In genomic region chr14:70853658-70854057, GRCh38 we compare ENCODE assay signal across 7 cellular contexts. TPM values are rescaled to one million over a fixed set of nuclear protein-coding genes. Genes with fewer than 3 reads are reported as not detected.
A peak's percentile ranks its signal among the peaks of the same experiment; 100 is the strongest.
DNase-seq lines count a peak whose midpoint lies in the region; ATAC-seq, FAIRE-seq and TF ChIP-seq lines count a peak whose summit lies in the region.
"Not testable (repeated sequence)": the region's sequence is repeated elsewhere in the genome, so short reads cannot be mapped to it uniquely, and the experiment has no call there.
"Had no signal": no experiment of that assay in that cellular context is flagged by ENCODE, and none has a peak within 500 bp of the region (broad histone marks: within the 10 kb centered on the region; RNA-seq: fewer than 3 reads in every experiment).

No MANE protein-coding gene starts in this region.

- not testable (repeated sequence) for H4K20me1 ChIP-seq in K562 (replicated peaks; ENCODE audit: control insufficient read depth, insufficient read depth, low read length)

- H3K18ac ChIP-seq in trophoblast cell (ENCODE audit: low read length): not testable (repeated sequence)

- ATAC-seq in K562: not testable (repeated sequence)
- peak; percentile 27 for ATAC-seq in foreskin keratinocyte

- not testable (repeated sequence) for TF ChIP-seq RAD21 in K562 (CRISPR knock-in tag; conservative IDR thresholded peaks at IDR 0.05 in 1 of 2, IDR thresholded peaks at IDR 0.05 in 1 of 2)

- H3K9me3 ChIP-seq in K562 (replicated peaks; ENCODE audit: control insufficient read depth, insufficient read depth, low read depth, low read length); endodermal cell (ENCODE audit: control insufficient read depth, low read length); trophoblast cell (ENCODE audit: insufficient read depth, low read depth, low read length): not testable (repeated sequence)

- H3K4ac ChIP-seq in trophoblast cell (ENCODE audit: low read depth, low read length): not testable (repeated sequence)

- not testable (repeated sequence) for H3K27me3 Mint-ChIP-seq in endodermal cell (ENCODE audit: insufficient read depth)

- H3K23ac ChIP-seq in trophoblast cell (ENCODE audit: low read length): not testable (repeated sequence)

- not testable (repeated sequence) for H3K27me3 ChIP-seq in K562 (ENCODE audit: control insufficient read depth in 2 of 2, insufficient read depth in 2 of 2, low read length in 2 of 2); bronchial epithelial cell (ENCODE audit: control insufficient read depth, insufficient read depth, low read length); endodermal cell (ENCODE audit: control insufficient read depth, insufficient read depth, low read length, poor library complexity, severe bottlenecking); foreskin keratinocyte; trophoblast cell (ENCODE audit: insufficient read depth, low read length)

- not testable (repeated sequence) for H2BK5ac ChIP-seq in trophoblast cell (ENCODE audit: low read depth, low read length, poor library complexity)

- 7% methylated on average over 2 of the region's 3 CpGs for WGBS in K562 (ENCODE audit: insufficient coverage, low coverage, missing lambda C conversion rate)
- 92% methylated on average over 2 of the region's 3 CpGs; no CpG with 5 or more reads in 1 of the 2 experiments for WGBS in endodermal cell (ENCODE audit: insufficient coverage in 1 of 2, insufficient read length in 1 of 2), 2 experiments
- WGBS in trophoblast cell (ENCODE audit: extremely low coverage, insufficient coverage, insufficient read length): no CpG with 5 or more reads among the region's 3 CpGs

- not testable (repeated sequence) for H2AK5ac ChIP-seq in trophoblast cell (ENCODE audit: low read length)

- H3K4me1 Mint-ChIP-seq in endodermal cell: not testable (repeated sequence)

- not testable (repeated sequence) for H3K27ac Mint-ChIP-seq in endodermal cell

- not testable (repeated sequence) for H3K36me3 ChIP-seq in K562 (ENCODE audit: control insufficient read depth, insufficient read depth, low read length); bronchial epithelial cell (ENCODE audit: control insufficient read depth, insufficient read depth, low read length); endodermal cell (ENCODE audit: control insufficient read depth, insufficient read depth, low read length); trophoblast cell (ENCODE audit: control insufficient read depth in 1 of 2, insufficient read depth in 2 of 2, low read length in 2 of 2)

- not testable (repeated sequence) for H3K14ac ChIP-seq in trophoblast cell (ENCODE audit: low read length)

- H4K12ac ChIP-seq in trophoblast cell (ENCODE audit: low read depth, low read length): not testable (repeated sequence)

- H4K8ac ChIP-seq in trophoblast cell (ENCODE audit: low read depth, low read length): not testable (repeated sequence)

- not testable (repeated sequence) for TF ChIP-seq EP300 in K562 (IDR thresholded peaks at IDR 0.05; ENCODE audit: low read length)

- H3K9me3 Mint-ChIP-seq in endodermal cell: not testable (repeated sequence)

- H3K9me1 ChIP-seq in K562 (ENCODE audit: control insufficient read depth, insufficient read depth, low read length): not testable (repeated sequence)

- not testable (repeated sequence) for H3K79me1 ChIP-seq in trophoblast cell (ENCODE audit: low read length)

- not testable (repeated sequence) for H4K91ac ChIP-seq in trophoblast cell (ENCODE audit: low read depth, low read length)

- intact Hi-C loops in K562 (cut with micrococcal nuclease): not testable (repeated sequence)

- DNase-seq in HTR-8/SVneo (ENCODE audit: insufficient read length, low spot score); K562 (ENCODE audit: extremely low read depth in 1 of 4, low spot score in 3 of 4); foreskin keratinocyte: not testable (repeated sequence)
- peak; percentile 5 for DNase-seq in bronchial epithelial cell (ENCODE audit: low read depth)
- DNase-seq in endodermal cell: peak; percentile 3
- DNase-seq in trophoblast cell: peak; percentile 72 to 78

- BruUV-seq in K562 (replicated peaks; lab: Mats Ljungman, UMichigan): not testable (repeated sequence)

- not testable (repeated sequence) for H2BK12ac ChIP-seq in trophoblast cell (ENCODE audit: low read length)

- POLR2A ChIA-PET in K562 (lab: Yijun Ruan, JAX): interaction anchor here (0.6 kb wide), 1 partner anchor 8 kb away, joined by 3 read pairs; no protein-coding TSS in a partner anchor

- H3K4me3 ChIP-seq in K562; bronchial epithelial cell (ENCODE audit: low read depth, low read length); endodermal cell (ENCODE audit: low read length); trophoblast cell (ENCODE audit: low read depth, low read length): not testable (repeated sequence)

- not testable (repeated sequence) for H3K4me3 Mint-ChIP-seq in endodermal cell

- H2AFZ ChIP-seq in K562 (ENCODE audit: low read depth, low read length); trophoblast cell (ENCODE audit: insufficient read depth, low read length, poor library complexity): not testable (repeated sequence)

- H3K9ac ChIP-seq in K562 (ENCODE audit: insufficient read depth in 1 of 2, low read depth in 2 of 2, low read length in 2 of 2); endodermal cell (ENCODE audit: extremely low read depth, low read length, poor library complexity, severe bottlenecking); trophoblast cell (ENCODE audit: low read length): not testable (repeated sequence)

- not testable (repeated sequence) for TF ChIP-seq CTCF in K562 (IDR thresholded peaks at IDR 0.05 in 2 of 3, conservative IDR thresholded peaks at IDR 0.05 in 1 of 3; ENCODE audit: insufficient read depth in 2 of 3, low read depth in 1 of 3, low read length in 3 of 3); bronchial epithelial cell (IDR thresholded peaks at IDR 0.05; ENCODE audit: insufficient read depth, low read length, severe bottlenecking); endodermal cell (conservative IDR thresholded peaks at IDR 0.05); foreskin keratinocyte (conservative IDR thresholded peaks at IDR 0.05)

- H2BK120ac ChIP-seq in trophoblast cell (ENCODE audit: insufficient read depth, low read length, poor library complexity): not testable (repeated sequence)

- not testable (repeated sequence) for H3K4me1 ChIP-seq in K562 (replicated peaks in 1 of 2; ENCODE audit: control insufficient read depth in 2 of 2, insufficient read depth in 2 of 2, low read length in 2 of 2); endodermal cell (ENCODE audit: control insufficient read depth, insufficient read depth, low read length); trophoblast cell (ENCODE audit: control insufficient read depth in 1 of 2, insufficient read depth in 2 of 2, low read length in 2 of 2)
- peaks cover 15% of the 10 kb centered on the region for H3K4me1 ChIP-seq in foreskin keratinocyte

- not testable (repeated sequence) for TF ChIP-seq POLR2A in K562 (conservative IDR thresholded peaks at IDR 0.05)

- peak; percentile 52 for FAIRE-seq in HTR-8/SVneo (lab: Jason Lieb, UNC)
- not testable (repeated sequence) for FAIRE-seq in K562 (lab: Jason Lieb, UNC); bronchial epithelial cell (lab: Jason Lieb, UNC)

- not testable (repeated sequence) for H3K36me3 Mint-ChIP-seq in endodermal cell (ENCODE audit: low read depth)

- not testable (repeated sequence) for H3K79me2 ChIP-seq in K562 (ENCODE audit: control insufficient read depth, insufficient read depth, low read length); trophoblast cell (ENCODE audit: control insufficient read depth, insufficient read depth, low read length, poor library complexity)

- CTCF ChIA-PET in K562 (lab: Yijun Ruan, JAX; ENCODE audit: low intra/inter-chr PET ratio): not testable (repeated sequence)

- in situ Hi-C loops in K562 (cut with MboI): not testable (repeated sequence)

- not testable (repeated sequence) for H3K27ac ChIP-seq in K562 (ENCODE audit: extremely low read depth, low read depth, low read length); endodermal cell (ENCODE audit: low read depth, low read length); foreskin keratinocyte; trophoblast cell (ENCODE audit: low read depth, low read length)

- not testable (repeated sequence) for H3K4me2 ChIP-seq in K562 (ENCODE audit: insufficient read depth, low read length); trophoblast cell (ENCODE audit: low read length)

RNA-seq across cellular contexts. Expression of gene MAP3K9, which starts 44.3 kb away (rescaled TPM):
- 0.72 and 0.86 TPM in 2 replicates for total RNA-seq in K562 (2011; cell fraction: chromatin; rRNA removed; ENCODE audit: low replicate concordance)
- 0.50 and 0.53 TPM in 2 replicates for total RNA-seq in K562 (2011; cell fraction: nucleolus; rRNA removed)
- total RNA-seq in K562 (2011; cell fraction: nucleoplasm; rRNA removed): 0.66 and 2.0 TPM in 2 replicates
- total RNA-seq in K562 (2014; rRNA removed) (0.36 and 0.65 TPM in 2 replicates), K562 (2014; rRNA removed; fragmentation: Illumina TruSeq; extraction: Trizol) (0.32 and 0.47 TPM in 2 replicates), K562 (2015; rRNA removed; fragmentation: Illumina TruSeq; extraction: Trizol) (0.43 and 0.45 TPM in 2 replicates), K562 (2021) (0.58 and 0.60 TPM in 2 replicates), bronchial epithelial cell (11.6 and 13.8 TPM in 2 replicates), endodermal cell (10 to 100 TPM; 34.1 to 38.5 TPM), foreskin keratinocyte (6.5 and 6.7 TPM in 2 replicates)
- polyA plus RNA-seq in K562 (2011; rRNA removed) (0.18 and 0.39 TPM in 2 replicates), K562 (2014; fragmentation: Illumina TruSeq; extraction: Trizol) (0.43 and 0.48 TPM in 2 replicates), K562 (2014; fragmentation: Nextera tagmentation; extraction: Ambion mirVana) (under 1 TPM; 0.03 to 0.06 TPM), K562 (2014; rRNA removed) (0.17 and 0.40 TPM in 2 replicates), foreskin keratinocyte (0.99 and 1.4 TPM in 2 replicates)
- polyA plus RNA-seq in K562 (2011; cell fraction: cytosol; rRNA removed): 0.27 and 0.28 TPM in 2 replicates
- 0.61 and 0.79 TPM in 2 replicates for polyA plus RNA-seq in K562 (2011; cell fraction: nucleus; rRNA removed)
- 0.44 and 0.52 TPM in 2 replicates for polyA plus RNA-seq in K562 (2012)
- 0.21 and 0.51 TPM in 2 replicates for polyA minus RNA-seq in K562 (2011; rRNA and poly(A)+ RNA removed)
- polyA minus RNA-seq in K562 (2011; cell fraction: cytosol; rRNA and poly(A)+ RNA removed): 0.10 and 0.36 TPM in 2 replicates
- 0.40 and 1.00 TPM in 2 replicates for polyA minus RNA-seq in K562 (2011; cell fraction: nucleus; rRNA and poly(A)+ RNA removed)
- 7.3 TPM for polyA plus RNA-seq in endodermal cell (2013, experiment 1 of 2)
- 7.6 TPM for polyA plus RNA-seq in endodermal cell (2013, experiment 2 of 2)
- polyA plus RNA-seq in trophoblast cell (2013): 6.7 TPM in 2 replicates
- polyA plus RNA-seq: CD14-positive monocyte had no signal

RNA-seq across cellular contexts. Expression of gene PCNX1, which starts 53.6 kb away (rescaled TPM):
- total RNA-seq in K562 (2011; cell fraction: chromatin; rRNA removed; ENCODE audit: low replicate concordance): 16.2 and 32.4 TPM in 2 replicates
- total RNA-seq in K562 (2011; cell fraction: nucleolus; rRNA removed): 4.3 and 6.3 TPM in 2 replicates
- total RNA-seq in K562 (2011; cell fraction: nucleoplasm; rRNA removed): 8.9 and 9.5 TPM in 2 replicates
- 1.5 and 2.6 TPM in 2 replicates for total RNA-seq in K562 (2014; rRNA removed)
- total RNA-seq in K562 (2014; rRNA removed; fragmentation: Illumina TruSeq; extraction: Trizol): 2.6 and 5.2 TPM in 2 replicates
- 3.6 and 4.5 TPM in 2 replicates for total RNA-seq in K562 (2015; rRNA removed; fragmentation: Illumina TruSeq; extraction: Trizol)
- 2.8 and 3.1 TPM in 2 replicates for total RNA-seq in K562 (2021)
- 2.3 and 2.8 TPM in 2 replicates for polyA plus RNA-seq in K562 (2011; rRNA removed)
- polyA plus RNA-seq in K562 (2011; cell fraction: cytosol; rRNA removed): 1.6 and 3.7 TPM in 2 replicates
- 3.9 and 5.8 TPM in 2 replicates for polyA plus RNA-seq in K562 (2011; cell fraction: nucleus; rRNA removed)
- polyA plus RNA-seq in K562 (2012): 0.85 and 3.1 TPM in 2 replicates
- 1.3 and 2.1 TPM in 2 replicates for polyA plus RNA-seq in K562 (2014; fragmentation: Illumina TruSeq; extraction: Trizol)
- under 1 TPM; 0.30 to 0.39 TPM for polyA plus RNA-seq in K562 (2014; fragmentation: Nextera tagmentation; extraction: Ambion mirVana)
- polyA plus RNA-seq in K562 (2014; rRNA removed): 1.2 and 1.8 TPM in 2 replicates
- 8.8 and 10.6 TPM in 2 replicates for polyA minus RNA-seq in K562 (2011; rRNA and poly(A)+ RNA removed)
- 4.1 and 7.1 TPM in 2 replicates for polyA minus RNA-seq in K562 (2011; cell fraction: cytosol; rRNA and poly(A)+ RNA removed)
- polyA minus RNA-seq in K562 (2011; cell fraction: nucleus; rRNA and poly(A)+ RNA removed): 5.1 and 8.6 TPM in 2 replicates
- total RNA-seq in bronchial epithelial cell: 24.5 and 34.4 TPM in 2 replicates
- 10 to 100 TPM; 68.2 TPM for total RNA-seq in endodermal cell
- 30.1 TPM for polyA plus RNA-seq in endodermal cell (2013, experiment 1 of 2)
- 22.4 TPM for polyA plus RNA-seq in endodermal cell (2013, experiment 2 of 2)
- 29.7 and 29.9 TPM in 2 replicates for total RNA-seq in foreskin keratinocyte
- 7.2 and 8.8 TPM in 2 replicates for polyA plus RNA-seq in foreskin keratinocyte
- 27.8 and 29.2 TPM in 2 replicates for polyA plus RNA-seq in trophoblast cell (2013)
